ENCODE assay signal across 1 cellular context in genomic region chr1:88892146-88892877, GRCh38.
TF ChIP-seq lines count a peak whose summit lies in the region.

No MANE protein-coding gene starts in this region.

TF ChIP-seq in HepG2, 621 proteins besides CTCF, POLR2A, EP300 and RAD21 (continued from another document and continues in another):
- TF ChIP-seq RERE (CRISPR knock-in tag; IDR thresholded peaks at IDR 0.05; ENCODE audit: low read depth) = no peak
- no peak for TF ChIP-seq REPIN1 (CRISPR knock-in tag; IDR thresholded peaks at IDR 0.05; ENCODE audit: borderline replicate concordance, low read depth)
- no peak for TF ChIP-seq ZNF138 (CRISPR knock-in tag; IDR thresholded peaks at IDR 0.05; ENCODE audit: low read depth)
- no peak for TF ChIP-seq DPF2 (CRISPR knock-in tag; IDR thresholded peaks at IDR 0.05; ENCODE audit: borderline replicate concordance, low read depth)
- TF ChIP-seq ZNF407 (CRISPR knock-in tag; IDR thresholded peaks at IDR 0.05; ENCODE audit: not compliant biosample characterization) = no peak
- TF ChIP-seq HNRNPLL (IDR thresholded peaks at IDR 0.05; ENCODE audit: low read depth, low read length, poor library complexity, severe bottlenecking) = no peak
- no peak for TF ChIP-seq MYC (CRISPR knock-in tag; IDR thresholded peaks at IDR 0.05; ENCODE audit: borderline replicate concordance)
- no peak for TF ChIP-seq ZNF550 (CRISPR knock-in tag; IDR thresholded peaks at IDR 0.05; ENCODE audit: borderline replicate concordance)
- no peak for TF ChIP-seq ATF7-NPFF (CRISPR knock-in tag; IDR thresholded peaks at IDR 0.05; ENCODE audit: low read depth)
- no peak for TF ChIP-seq ARID2 (CRISPR knock-in tag; IDR thresholded peaks at IDR 0.05; ENCODE audit: borderline replicate concordance)
- TF ChIP-seq LBX2 (CRISPR knock-in tag; IDR thresholded peaks at IDR 0.05; ENCODE audit: borderline replicate concordance) = no peak
- no peak for TF ChIP-seq HINFP (CRISPR knock-in tag; IDR thresholded peaks at IDR 0.05; ENCODE audit: low read depth)
- TF ChIP-seq ZSCAN25 (CRISPR knock-in tag; IDR thresholded peaks at IDR 0.05) = no peak
- no peak for TF ChIP-seq HOXA5 (CRISPR knock-in tag; IDR thresholded peaks at IDR 0.05)
- TF ChIP-seq NBN (conservative IDR thresholded peaks at IDR 0.05) = no peak
- TF ChIP-seq KDM5B (CRISPR knock-in tag; IDR thresholded peaks at IDR 0.05; ENCODE audit: borderline replicate concordance) = no peak
- no peak for TF ChIP-seq SP4 (CRISPR knock-in tag; IDR thresholded peaks at IDR 0.05)
- no peak for TF ChIP-seq ZNF792 (CRISPR knock-in tag; IDR thresholded peaks at IDR 0.05)
- TF ChIP-seq FOXA3 (CRISPR knock-in tag; IDR thresholded peaks at IDR 0.05) = peak; percentile 56
- TF ChIP-seq ZNF615 (CRISPR knock-in tag; IDR thresholded peaks at IDR 0.05; ENCODE audit: borderline replicate concordance) = no peak
- TF ChIP-seq ZNF44 (CRISPR knock-in tag; IDR thresholded peaks at IDR 0.05) = no peak
- no peak for TF ChIP-seq ZBTB38 (CRISPR knock-in tag; IDR thresholded peaks at IDR 0.05)
- no peak for TF ChIP-seq SRSF9 (IDR thresholded peaks at IDR 0.05; ENCODE audit: borderline replicate concordance, insufficient read depth, low read depth, low read length, poor library complexity, severe bottlenecking)
- TF ChIP-seq SSRP1 (CRISPR knock-in tag; IDR thresholded peaks at IDR 0.05) = 0 out of 2 replicates have a peak, but pooled peaks have one; percentile 73
- TF ChIP-seq ZNF556 (CRISPR knock-in tag; IDR thresholded peaks at IDR 0.05; ENCODE audit: borderline replicate concordance) = peak; percentile 33; the same call in 1 of the 2 replicates
- TF ChIP-seq ZNF354B (CRISPR knock-in tag; IDR thresholded peaks at IDR 0.05) = no peak
- no peak for TF ChIP-seq JARID2 (CRISPR knock-in tag; IDR thresholded peaks at IDR 0.05; ENCODE audit: insufficient replicate concordance)
- TF ChIP-seq FOXK2 (IDR thresholded peaks at IDR 0.05) = 0 out of 2 replicates have a peak, but pooled peaks have one; percentile 44
- no peak for TF ChIP-seq KAT2B (IDR thresholded peaks at IDR 0.05; ENCODE audit: borderline replicate concordance, low read depth, low read length)
- TF ChIP-seq SIN3A (IDR thresholded peaks at IDR 0.05; ENCODE audit: borderline replicate concordance, low read depth, low read length) = peak; percentile 52; the same call in 1 of the 2 replicates
- no peak for TF ChIP-seq CSRNP2 (CRISPR knock-in tag; conservative IDR thresholded peaks at IDR 0.05; ENCODE audit: low read depth)
- 0 out of 2 replicates have a peak, but pooled peaks have one; percentile 7 for TF ChIP-seq KAT8 (CRISPR knock-in tag; IDR thresholded peaks at IDR 0.05)
- TF ChIP-seq NPAS2 (CRISPR knock-in tag; IDR thresholded peaks at IDR 0.05; ENCODE audit: borderline replicate concordance) = no peak
- no peak for TF ChIP-seq RBFOX2 (IDR thresholded peaks at IDR 0.05; ENCODE audit: low read depth, low read length)
- TF ChIP-seq ELF4 (CRISPR knock-in tag; IDR thresholded peaks at IDR 0.05; ENCODE audit: borderline replicate concordance) = no peak
- TF ChIP-seq PRDM4 (CRISPR knock-in tag; IDR thresholded peaks at IDR 0.05; ENCODE audit: borderline replicate concordance) = no peak
- no peak for TF ChIP-seq GTF2F1 (IDR thresholded peaks at IDR 0.05; ENCODE audit: low read length)
- 0 out of 2 replicates have a peak, but pooled peaks have one; percentile 48 for TF ChIP-seq TARDBP (CRISPR knock-in tag; IDR thresholded peaks at IDR 0.05)
